22 cellular contexts compared by ENCODE assay signal in the genomic region with DNA sequence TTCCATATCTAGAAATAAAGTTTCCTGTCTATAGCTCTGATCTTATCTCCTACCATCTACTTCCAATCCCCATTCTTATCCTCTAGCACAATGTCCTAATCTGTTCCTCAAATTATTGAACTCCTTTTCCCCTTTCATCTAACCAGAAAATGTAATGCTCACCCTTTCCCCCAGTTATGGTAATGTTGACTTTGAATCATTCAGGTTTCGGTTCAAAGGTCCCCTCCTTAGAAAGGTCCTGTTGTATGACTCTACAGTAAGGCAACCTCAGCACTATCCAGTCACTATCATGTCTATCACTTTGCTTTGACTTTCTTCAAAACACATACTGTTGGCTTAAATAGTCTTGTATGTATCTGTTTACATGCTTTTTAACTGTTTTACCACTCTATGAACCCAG.
"Had no signal": no experiment of that assay in that cellular context is flagged by ENCODE, and none has a peak within 500 bp of the region (broad histone marks: within the 10 kb centered on the region; RNA-seq: fewer than 3 reads in every experiment).

No MANE protein-coding gene starts in this region.

- H3K4me1 ChIP-seq: adrenal gland, ascending aorta, left ventricle myocardium inferior, prostate gland, right atrium auricular region, tibial artery had no signal

- H3K4me3 ChIP-seq: adrenal gland, ascending aorta, dorsolateral prefrontal cortex, left ventricle myocardium inferior, prostate gland, right atrium auricular region, tibial artery had no signal

- H3K9me3 ChIP-seq: adrenal gland, ascending aorta, left ventricle myocardium inferior, prostate gland, right atrium auricular region, tibial artery had no signal

- ATAC-seq: activated T-helper 17 cell treated with anti-CD3 and anti-CD28 coated beads, Interleukin-2, amount 50 U/mL, for 72 hours; effector memory CD8-positive, alpha-beta T cell; esophagus mucosa; natural killer cell; stimulated activated naive CD8-positive, alpha-beta T cell treated with anti-CD3 and anti-CD28 coated beads, Interleukin-15, amount 100 ng/mL, for 72 hours had no signal

- H3K36me3 ChIP-seq: adrenal gland, ascending aorta, brain microvascular endothelial cell, left ventricle myocardium inferior, prostate gland, right atrium auricular region, tibial artery had no signal

- H3K27me3 ChIP-seq: adrenal gland, ascending aorta, brain microvascular endothelial cell, dorsolateral prefrontal cortex, right atrium auricular region, tibial artery had no signal

- H3K27ac ChIP-seq: adrenal gland, ascending aorta, brain microvascular endothelial cell, dorsolateral prefrontal cortex, left ventricle myocardium inferior, prostate gland, right atrium auricular region, tibial artery had no signal

- FAIRE-seq: endothelial cell of umbilical vein had no signal

- DNase-seq: activated T-cell treated with anti-CD3 and anti-CD28 coated beads, Interleukin-2, amount 50 U/mL, for 24 hours; adrenal gland; brain microvascular endothelial cell; caudate nucleus; dorsolateral prefrontal cortex; effector memory CD8-positive, alpha-beta T cell; foreskin melanocyte; hippocampal formation; kidney glomerular epithelial cell; left ventricle myocardium inferior; natural killer cell; stimulated activated CD4-positive, alpha-beta T cell treated with anti-CD3 and anti-CD28 coated beads, Interleukin-12 subunit alpha, Interleukin-12 subunit beta, amount 100 ng/mL, for 4 hours; stimulated activated CD4-positive, alpha-beta T cell treated with anti-CD3 and anti-CD28 coated beads, Interleukin-1b, Interleukin-23, amount 100 ng/mL, for 48 hours; stimulated activated naive CD8-positive, alpha-beta T cell treated with anti-CD3 and anti-CD28 coated beads, Interleukin-15, amount 100 ng/mL, for 72 hours; T-helper 9 cell; tibial artery had no signal
